8 cellular contexts compared by ENCODE assay signal in genomic region chr13:42377640-42378382, GRCh38.
DNase-seq lines count a peak whose midpoint lies in the region; ATAC-seq and TF ChIP-seq lines count a peak whose summit lies in the region.

No MANE protein-coding gene starts in this region.

- peaks cover 6% of the 10 kb centered on the region; the same call in 1 of the 2 replicates for H3K27me3 ChIP-seq in OCI-LY1 (ENCODE audit: insufficient read depth, low read length)

- H3K27ac Mint-ChIP-seq in activated naive CD4-positive, alpha-beta T cell treated with anti-CD3 and anti-CD28 coated beads, Interleukin-2, amount 10 ng/mL, durations not matched to agents 7 days and 5 days = peak overlapping the region; percentile 91
- peak overlapping the region in 7 of 10 donors; percentile 12 to 80 (median 33) for H3K27ac Mint-ChIP-seq in naive thymus-derived CD8-positive, alpha-beta T cell

- H3K4me1 ChIP-seq in OCI-LY1 (ENCODE audit: insufficient read depth, low read length, severe bottlenecking) = peaks cover 12% of the 10 kb centered on the region

- ATAC-seq in HG03060 (IDR thresholded peaks at IDR 0.05; ENCODE audit: low read depth, unreplicated experiment) = peak; percentile 83
- peak; percentile 56 to 76 for ATAC-seq in naive thymus-derived CD8-positive, alpha-beta T cell

- H3K9me2 ChIP-seq in OCI-LY1 (ENCODE audit: low read depth, low read length) = no peaks in the 10 kb centered on the region

- CTCF ChIA-PET in activated naive CD4-positive, alpha-beta T cell treated with anti-CD3 and anti-CD28 coated beads, Interleukin-2, amount 10 ng/mL, durations not matched to agents 7 days and 5 days (lab: Charles Lee) = interaction anchor here (0.8 to 2.5 kb wide), 6 partner anchors 15 to 66 kb away, joined by 3 to 8 read pairs (median 4); no protein-coding TSS in a partner anchor

- peak overlapping the region; percentile 13; the same call in 1 of the 2 replicates for H3K4me2 ChIP-seq in OCI-LY1 (ENCODE audit: low read length)

- no peaks in the 10 kb centered on the region for H3K27me3 Mint-ChIP-seq in activated naive CD4-positive, alpha-beta T cell treated with anti-CD3 and anti-CD28 coated beads, Interleukin-2, amount 10 ng/mL, durations not matched to agents 7 days and 5 days
- no peaks in the 10 kb centered on the region for H3K27me3 Mint-ChIP-seq in naive thymus-derived CD8-positive, alpha-beta T cell

- H3K9me3 Mint-ChIP-seq in activated naive CD4-positive, alpha-beta T cell treated with anti-CD3 and anti-CD28 coated beads, Interleukin-2, amount 10 ng/mL, durations not matched to agents 7 days and 5 days = peaks cover 15% of the 10 kb centered on the region
- H3K9me3 Mint-ChIP-seq in naive thymus-derived CD8-positive, alpha-beta T cell = peaks cover 0 to 2% (median 0%) of the 10 kb centered on the region in 9 donors

- no peaks in the 10 kb centered on the region for H3K36me3 ChIP-seq in OCI-LY1 (ENCODE audit: insufficient read depth, low read length)

- H3K9me3 ChIP-seq in OCI-LY1 (ENCODE audit: low read length) = no peaks in the 10 kb centered on the region

- H4K20me1 ChIP-seq in OCI-LY1 (ENCODE audit: insufficient read depth, low read length) = no peaks in the 10 kb centered on the region

- H2AFZ ChIP-seq in OCI-LY1 (ENCODE audit: low read length) = no peak overlapping the region

- H3K9ac ChIP-seq in OCI-LY1 (ENCODE audit: low read length) = no peak overlapping the region

- DNase-seq in activated naive CD4-positive, alpha-beta T cell treated with anti-CD3 and anti-CD28 coated beads, Interleukin-2, amount 10 ng/mL, durations not matched to agents 7 days and 5 days = peak; percentile 59
- no peak for DNase-seq in activated naive CD4-positive, alpha-beta T cell treated with Interleukin-2 at 50 U/mL for 16 hours
- DNase-seq in naive thymus-derived CD8-positive, alpha-beta T cell = no peak
- DNase-seq in ureter (ENCODE audit: low spot score) = no peak
- DNase-seq in C1 segment of cervical spinal cord (lab: John Stamatoyannopoulos, UW) = no peak
- DNase-seq in hepatic stellate cell (ENCODE audit: low spot score) = no peak

- TF ChIP-seq CTCF in OCI-LY1 (IDR thresholded peaks at IDR 0.05; ENCODE audit: low read length) = no peak

- peaks cover 12% of the 10 kb centered on the region for H3K36me3 Mint-ChIP-seq in activated naive CD4-positive, alpha-beta T cell treated with anti-CD3 and anti-CD28 coated beads, Interleukin-2, amount 10 ng/mL, durations not matched to agents 7 days and 5 days
- H3K36me3 Mint-ChIP-seq in naive thymus-derived CD8-positive, alpha-beta T cell = no peaks in the 10 kb centered on the region

- POLR2A ChIA-PET in naive thymus-derived CD8-positive, alpha-beta T cell (lab: Charles Lee) = interaction anchor here (1.0 kb wide), 1 partner anchor 15 kb away, joined by 3 read pairs; no protein-coding TSS in a partner anchor

- H3K4me3 Mint-ChIP-seq in activated naive CD4-positive, alpha-beta T cell treated with anti-CD3 and anti-CD28 coated beads, Interleukin-2, amount 10 ng/mL, durations not matched to agents 7 days and 5 days = peak overlapping the region; percentile 31
- H3K4me3 Mint-ChIP-seq in naive thymus-derived CD8-positive, alpha-beta T cell = peak overlapping the region in 1 of 10 donors; percentile 18

- no peak overlapping the region for H3K4me3 ChIP-seq in OCI-LY1 (ENCODE audit: low read depth, low read length, poor library complexity, severe bottlenecking)

- H3K27ac ChIP-seq in OCI-LY1 (ENCODE audit: low read depth, low read length, poor library complexity, severe bottlenecking) = no peak overlapping the region

- no peaks in the 10 kb centered on the region for H3K79me2 ChIP-seq in OCI-LY1 (ENCODE audit: insufficient read depth, low read length)

- H3F3A ChIP-seq in OCI-LY1 (ENCODE audit: insufficient read depth, low read length) = no peaks in the 10 kb centered on the region

- peaks cover 58% of the 10 kb centered on the region for H3K4me1 Mint-ChIP-seq in activated naive CD4-positive, alpha-beta T cell treated with anti-CD3 and anti-CD28 coated beads, Interleukin-2, amount 10 ng/mL, durations not matched to agents 7 days and 5 days
- H3K4me1 Mint-ChIP-seq in naive thymus-derived CD8-positive, alpha-beta T cell = peaks cover 7 to 43% (median 27%) of the 10 kb centered on the region in 4 donors
